Comparison of ENCODE assay signal across 36 cellular contexts in the genomic region with DNA sequence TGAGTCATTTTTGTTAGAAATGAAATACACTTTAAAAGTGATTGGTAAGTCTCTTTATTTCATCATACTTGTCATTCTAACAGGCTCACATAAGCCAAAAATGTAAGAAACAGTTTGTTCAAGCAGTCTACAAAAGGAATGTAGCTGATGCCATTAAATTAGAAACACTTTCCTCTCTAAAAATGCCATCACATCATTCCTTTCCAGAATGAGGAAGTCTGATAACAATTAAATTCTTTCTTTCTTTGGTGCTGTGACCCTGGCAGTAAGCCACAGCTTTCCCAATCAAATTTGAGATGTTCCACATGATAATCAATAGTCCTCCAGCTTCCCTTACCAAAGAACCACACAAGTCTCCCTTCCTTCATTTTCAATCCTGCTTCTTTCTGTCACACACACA.
"Had no signal": no experiment of that assay in that cellular context is flagged by ENCODE, and none has a peak within 500 bp of the region (broad histone marks: within the 10 kb centered on the region; RNA-seq: fewer than 3 reads in every experiment).

No MANE protein-coding gene starts in this region.

- H3K27me3 Mint-ChIP-seq: activated T-cell treated with anti-CD3 and anti-CD28 coated beads, Interleukin-2, amount 50 U/mL, for 24 hours had no signal

- H2AFZ ChIP-seq: parathyroid adenoma had no signal

- H3K36me3 ChIP-seq: gastroesophageal sphincter, sigmoid colon, stomach, thyroid gland, upper lobe of left lung, vagina had no signal

- FAIRE-seq: astrocyte, keratinocyte, small intestine had no signal

- H3K27ac ChIP-seq: gastroesophageal sphincter, parathyroid adenoma, psoas muscle, sigmoid colon, stomach, thyroid gland, vagina had no signal

- H3K4me1 ChIP-seq: gastroesophageal sphincter, parathyroid adenoma, psoas muscle, thyroid gland, vagina had no signal

- H3K4me1 Mint-ChIP-seq: activated CD4-positive, alpha-beta memory T cell treated with anti-CD3 and anti-CD28 coated beads, Interleukin-2, amount 10 ng/mL, durations not matched to agents 7 days and 5 days; activated CD4-positive, alpha-beta T cell treated with anti-CD3 and anti-CD28 coated beads, Interleukin-2, amount 10 ng/mL, durations not matched to agents 7 days and 5 days; activated naive CD4-positive, alpha-beta T cell treated with anti-CD3 and anti-CD28 coated beads, Interleukin-2, amount 10 ng/mL, durations not matched to agents 7 days and 5 days; activated naive CD8-positive, alpha-beta T cell treated with anti-CD3 and anti-CD28 coated beads, Interleukin-2, amount 10 ng/mL, durations not matched to agents 7 days and 5 days; endodermal cell; naive thymus-derived CD4-positive, alpha-beta T cell; stimulated activated memory B cell treated with anti-CD40 and anti-IgM and Interleukin-4, amounts not matched to agents 10 μg/mL and 1 μg/mL and 100 μg/mL, for 72 hours; WTC11 had no signal

- ATAC-seq: esophagus mucosa; gastroesophageal sphincter; left cardiac atrium; naive thymus-derived CD4-positive, alpha-beta T cell; psoas muscle; stimulated activated memory B cell treated with anti-CD40 and anti-IgM and Interleukin-4, amounts not matched to agents 10 μg/mL and 1 μg/mL and 100 μg/mL, for 72 hours; WTC11 had no signal

- H3K9ac ChIP-seq: parathyroid adenoma had no signal

- H3K27ac Mint-ChIP-seq: activated CD4-positive, alpha-beta memory T cell treated with anti-CD3 and anti-CD28 coated beads, Interleukin-2, amount 10 ng/mL, durations not matched to agents 7 days and 5 days; activated CD4-positive, alpha-beta T cell treated with anti-CD3 and anti-CD28 coated beads, Interleukin-2, amount 10 ng/mL, durations not matched to agents 7 days and 5 days; activated naive CD4-positive, alpha-beta T cell treated with anti-CD3 and anti-CD28 coated beads, Interleukin-2, amount 10 ng/mL, durations not matched to agents 7 days and 5 days; activated naive CD8-positive, alpha-beta T cell treated with anti-CD3 and anti-CD28 coated beads, Interleukin-2, amount 10 ng/mL, durations not matched to agents 7 days and 5 days; activated T-cell treated with anti-CD3 and anti-CD28 coated beads, Interleukin-2, amount 50 U/mL, for 24 hours; endodermal cell; mesothelial cell of epicardium; naive thymus-derived CD4-positive, alpha-beta T cell; stimulated activated memory B cell treated with anti-CD40 and anti-IgM and Interleukin-4, amounts not matched to agents 10 μg/mL and 1 μg/mL and 100 μg/mL, for 72 hours; T-helper 2 cell treated with Interferon-gamma antibody and Interleukin-4, amounts not matched to agents 5 μg/mL and 100 μg/mL, for 36 hours; WTC11 had no signal

- H3K27me3 ChIP-seq: gastroesophageal sphincter, sigmoid colon, thyroid gland, upper lobe of left lung, vagina had no signal

- H3K9me3 Mint-ChIP-seq: activated CD4-positive, alpha-beta memory T cell treated with anti-CD3 and anti-CD28 coated beads, Interleukin-2, amount 10 ng/mL, durations not matched to agents 7 days and 5 days; activated CD4-positive, alpha-beta T cell treated with anti-CD3 and anti-CD28 coated beads, Interleukin-2, amount 10 ng/mL, durations not matched to agents 7 days and 5 days; activated naive CD4-positive, alpha-beta T cell treated with anti-CD3 and anti-CD28 coated beads, Interleukin-2, amount 10 ng/mL, durations not matched to agents 7 days and 5 days; activated naive CD8-positive, alpha-beta T cell treated with anti-CD3 and anti-CD28 coated beads, Interleukin-2, amount 10 ng/mL, durations not matched to agents 7 days and 5 days; activated T-cell treated with anti-CD3 and anti-CD28 coated beads, Interleukin-2, amount 50 U/mL, for 24 hours; endodermal cell; mesothelial cell of epicardium; stimulated activated memory B cell treated with anti-CD40 and anti-IgM and Interleukin-4, amounts not matched to agents 10 μg/mL and 1 μg/mL and 100 μg/mL, for 72 hours; T-helper 2 cell treated with Interferon-gamma antibody and Interleukin-4, amounts not matched to agents 5 μg/mL and 100 μg/mL, for 36 hours; WTC11 had no signal

- H3K79me2 ChIP-seq: parathyroid adenoma had no signal

- H3K4me3 Mint-ChIP-seq: activated CD4-positive, alpha-beta memory T cell treated with anti-CD3 and anti-CD28 coated beads, Interleukin-2, amount 10 ng/mL, durations not matched to agents 7 days and 5 days; activated CD4-positive, alpha-beta T cell treated with anti-CD3 and anti-CD28 coated beads, Interleukin-2, amount 10 ng/mL, durations not matched to agents 7 days and 5 days; activated naive CD4-positive, alpha-beta T cell treated with anti-CD3 and anti-CD28 coated beads, Interleukin-2, amount 10 ng/mL, durations not matched to agents 7 days and 5 days; activated naive CD8-positive, alpha-beta T cell treated with anti-CD3 and anti-CD28 coated beads, Interleukin-2, amount 10 ng/mL, durations not matched to agents 7 days and 5 days; activated T-cell treated with anti-CD3 and anti-CD28 coated beads, Interleukin-2, amount 50 U/mL, for 24 hours; endodermal cell; mesothelial cell of epicardium; naive thymus-derived CD4-positive, alpha-beta T cell; stimulated activated memory B cell treated with anti-CD40 and anti-IgM and Interleukin-4, amounts not matched to agents 10 μg/mL and 1 μg/mL and 100 μg/mL, for 72 hours; T-helper 2 cell treated with Interferon-gamma antibody and Interleukin-4, amounts not matched to agents 5 μg/mL and 100 μg/mL, for 36 hours; WTC11 had no signal

- DNase-seq: activated CD4-positive, alpha-beta memory T cell treated with anti-CD3 and anti-CD28 coated beads, Interleukin-2, amount 10 ng/mL, durations not matched to agents 7 days and 5 days; activated CD4-positive, alpha-beta T cell treated with anti-CD3 and anti-CD28 coated beads for 1 hour; activated CD4-positive, alpha-beta T cell treated with anti-CD3 and anti-CD28 coated beads, Interleukin-2, amount 10 ng/mL, durations not matched to agents 7 days and 5 days; activated CD8-positive, alpha-beta memory T cell treated with anti-CD3 and anti-CD28 coated beads, Interleukin-2, amount 50 U/mL, for 48 hours; activated gamma-delta T cell; activated naive CD4-positive, alpha-beta T cell treated with anti-CD3 and anti-CD28 coated beads, Interleukin-2, amount 10 ng/mL, durations not matched to agents 7 days and 5 days; activated naive CD8-positive, alpha-beta T cell treated with anti-CD3 and anti-CD28 coated beads, Interleukin-2, amount 10 ng/mL, durations not matched to agents 7 days and 5 days; activated T-cell treated with anti-CD3 and anti-CD28 coated beads, Interleukin-2, amount 50 U/mL, for 24 hours; amniotic stem cell; caudate nucleus; cortex of kidney; endodermal cell; hippocampal formation; left cardiac atrium; mammary epithelial cell; naive thymus-derived CD4-positive, alpha-beta T cell; psoas muscle; sigmoid colon; small intestine; stimulated activated CD4-positive, alpha-beta T cell treated with anti-CD3 and anti-CD28 coated beads, Interleukin-1b, Interleukin-23, amount 100 ng/mL, for 48 hours; stimulated activated CD4-positive, alpha-beta T cell treated with anti-CD3 and anti-CD28 coated beads, Interleukin-4, amount 100 ng/mL, for 4 hours; stimulated activated CD8-positive, alpha-beta memory T cell treated with anti-CD3 and anti-CD28 coated beads, Interleukin-4, amount 100 ng/mL, for 48 hours; stomach; T-helper 1 cell; thyroid gland; upper lobe of left lung had no signal

- H3K36me3 Mint-ChIP-seq: activated naive CD4-positive, alpha-beta T cell treated with anti-CD3 and anti-CD28 coated beads, Interleukin-2, amount 10 ng/mL, durations not matched to agents 7 days and 5 days; activated naive CD8-positive, alpha-beta T cell treated with anti-CD3 and anti-CD28 coated beads, Interleukin-2, amount 10 ng/mL, durations not matched to agents 7 days and 5 days; mesothelial cell of epicardium; naive thymus-derived CD4-positive, alpha-beta T cell; stimulated activated memory B cell treated with anti-CD40 and anti-IgM and Interleukin-4, amounts not matched to agents 10 μg/mL and 1 μg/mL and 100 μg/mL, for 72 hours; WTC11 had no signal

- H3K4me3 ChIP-seq: gastroesophageal sphincter, psoas muscle, sigmoid colon, stomach, thyroid gland, upper lobe of left lung, vagina had no signal

- H3K9me3 ChIP-seq: gastroesophageal sphincter, psoas muscle, sigmoid colon, stomach, thyroid gland, upper lobe of left lung, vagina had no signal
